Comparison of ENCODE assay signal across 12 cellular contexts in genomic region chr14:34833545-34834523, GRCh38. TPM values are rescaled to one million over a fixed set of nuclear protein-coding genes. Genes with fewer than 3 reads are reported as not detected.
DNase-seq lines count a peak whose midpoint lies in the region; ATAC-seq and TF ChIP-seq lines count a peak whose summit lies in the region.
"Had no signal": no experiment of that assay in that cellular context is flagged by ENCODE, and none has a peak within 500 bp of the region (broad histone marks: within the 10 kb centered on the region; RNA-seq: fewer than 3 reads in every experiment).

No MANE protein-coding gene starts in this region.

- peak overlapping the region; percentile 86 for H3K27ac ChIP-seq in HL-60 (replicated peaks)
- H3K27ac ChIP-seq in body of pancreas = no peak overlapping the region
- H3K27ac ChIP-seq: VCaP had no signal

- peak; percentile 54 to 87 for ATAC-seq in naive thymus-derived CD8-positive, alpha-beta T cell
- ATAC-seq in body of pancreas = no peak
- ATAC-seq in GM21529 (IDR thresholded peaks at IDR 0.05; ENCODE audit: unreplicated experiment) = no peak

- TF ChIP-seq POLR2A in body of pancreas (IDR thresholded peaks at IDR 0.05) = no peak

- intact Hi-C loops in body of pancreas (cut with DNase I) = no loop called here

- DNase-seq in GM10248 (ENCODE audit: extremely low spot score) (peak; percentile 22), HL-60 (ENCODE audit: low read depth in 1 of 2, low spot score in 1 of 2) (peak; percentile 52 to 62), islet precursor cell (no peak), H7 (no peak), body of pancreas (no peak)
- DNase-seq in activated naive CD8-positive, alpha-beta T cell treated with anti-CD3 and anti-CD28 coated beads for 36 hours = no peak
- peak in 3 of 10 donors; percentile 22 to 37 (median 34) for DNase-seq in naive thymus-derived CD8-positive, alpha-beta T cell
- DNase-seq: amygdala, DMS 273 treated with DMSO at 0.1 percent for 48 hours, NCI-H2029 treated with DMSO at 0.1 percent for 48 hours had no signal

- H3K4me3 ChIP-seq in HL-60 (replicated peaks; ENCODE audit: insufficient read depth, low read length) = no peak overlapping the region
- H3K4me3 ChIP-seq in H7 (ENCODE audit: insufficient read depth, low read depth, low read length) = no peak overlapping the region
- no peak overlapping the region for H3K4me3 ChIP-seq in body of pancreas

- 84 to 99% methylated on average over 2 of the region's 2 CpGs for WGBS in body of pancreas, 2 donors

- POLR2A ChIA-PET in GM10248 (lab: Yijun Ruan, JAX) = interaction anchor here (0.6 kb wide), 1 partner anchor 26 kb away, joined by 4 read pairs; no protein-coding TSS in a partner anchor
- POLR2A ChIA-PET in naive thymus-derived CD8-positive, alpha-beta T cell (lab: Charles Lee) = interaction anchor here (1.6 kb wide), 1 partner anchor 39 kb away, joined by 7 read pairs; no protein-coding TSS in a partner anchor

- peaks cover 34% of the 10 kb centered on the region for H3K4me1 Mint-ChIP-seq in activated naive CD8-positive, alpha-beta T cell treated with anti-CD3 and anti-CD28 coated beads for 36 hours
- peaks cover 24 to 60% (median 55%) of the 10 kb centered on the region in 4 donors for H3K4me1 Mint-ChIP-seq in naive thymus-derived CD8-positive, alpha-beta T cell

- CTCF ChIA-PET in GM10248 (lab: Yijun Ruan, JAX) = interaction anchor here (0.7 to 2.0 kb wide), 5 partner anchors 9 to 161 kb away, joined by 3 to 6 read pairs (median 3); no protein-coding TSS in a partner anchor

- no peak overlapping the region for H3K4me3 Mint-ChIP-seq in activated naive CD8-positive, alpha-beta T cell treated with anti-CD3 and anti-CD28 coated beads for 36 hours
- H3K4me3 Mint-ChIP-seq in naive thymus-derived CD8-positive, alpha-beta T cell = peak overlapping the region in 7 of 10 donors; percentile 8 to 66 (median 35)

- TF ChIP-seq CTCF in GM10248 (IDR thresholded peaks at IDR 0.05; ENCODE audit: control extremely low read depth, extremely low read depth, low read depth, missing control alignments) (no peak), HL-60 (IDR thresholded peaks at IDR 0.05; ENCODE audit: insufficient read depth, low read length) (no peak), body of pancreas (IDR thresholded peaks at IDR 0.05) (no peak)

- no peaks in the 10 kb centered on the region for H3K27me3 Mint-ChIP-seq in activated naive CD8-positive, alpha-beta T cell treated with anti-CD3 and anti-CD28 coated beads for 36 hours
- no peaks in the 10 kb centered on the region for H3K27me3 Mint-ChIP-seq in naive thymus-derived CD8-positive, alpha-beta T cell

- peak overlapping the region; percentile 2 for H3K27ac Mint-ChIP-seq in activated naive CD8-positive, alpha-beta T cell treated with anti-CD3 and anti-CD28 coated beads for 36 hours
- peak overlapping the region; percentile 55 to 94 (median 78) for H3K27ac Mint-ChIP-seq in naive thymus-derived CD8-positive, alpha-beta T cell

- no peaks in the 10 kb centered on the region for H3K9me3 Mint-ChIP-seq in activated naive CD8-positive, alpha-beta T cell treated with anti-CD3 and anti-CD28 coated beads for 36 hours
- H3K9me3 Mint-ChIP-seq in naive thymus-derived CD8-positive, alpha-beta T cell = no peaks in the 10 kb centered on the region

- H3K36me3 ChIP-seq in H7 (replicated peaks; ENCODE audit: control insufficient read depth, insufficient read depth, low read length) (no peaks in the 10 kb centered on the region), body of pancreas (replicated peaks in 1 of 2; ENCODE audit: insufficient read depth in 1 of 2, low read depth in 2 of 2) (no peaks in the 10 kb centered on the region)

- H3K27me3 ChIP-seq in HL-60 (ENCODE audit: insufficient read depth, poor library complexity, severe bottlenecking) (no peaks in the 10 kb centered on the region), H7 (ENCODE audit: control insufficient read depth, insufficient read depth, low read length) (no peaks in the 10 kb centered on the region), body of pancreas (no peaks in the 10 kb centered on the region)

- peaks cover 8% of the 10 kb centered on the region for H3K4me1 ChIP-seq in body of pancreas

- no peaks in the 10 kb centered on the region for H3K9me3 ChIP-seq in body of pancreas

- peaks cover 30% of the 10 kb centered on the region for H3K36me3 Mint-ChIP-seq in activated naive CD8-positive, alpha-beta T cell treated with anti-CD3 and anti-CD28 coated beads for 36 hours
- peaks cover 0 to 27% (median 4%) of the 10 kb centered on the region in 3 donors for H3K36me3 Mint-ChIP-seq in naive thymus-derived CD8-positive, alpha-beta T cell

RNA-seq across cellular contexts. Expression of gene BAZ1A, which starts 41.3 kb away (rescaled TPM):
- total RNA-seq in activated naive CD8-positive, alpha-beta T cell treated with anti-CD3 and anti-CD28 coated beads for 36 hours = 10 to 100 TPM; 68.7 to 68.9 TPM
- total RNA-seq in naive thymus-derived CD8-positive, alpha-beta T cell = 10 to 100 TPM; 44.5 to 47.5 TPM
- polyA plus RNA-seq in naive thymus-derived CD8-positive, alpha-beta T cell = 10 to 100 TPM in 1 of 3 donors, 1 to 10 TPM in 2; 8.5 to 10.7 (median 9.1) TPM
- 31.4 and 51.1 TPM in 2 replicates for total RNA-seq in H7 (2014; rRNA removed; shearing (Covaris generic))
- total RNA-seq in body of pancreas = 10 to 100 TPM; 10.5 to 18.2 TPM

Comparison
In these comparisons a context has a peak if more than half of its experiments do, and no peak if none do; other contexts are left out.
1. DNase-seq: peak in GM10248 (single experiment) and HL-60 (2 of 2); none in activated naive CD8-positive, alpha-beta T cell treated with anti-CD3 and anti-CD28 coated beads for 36 hours (single experiment), islet precursor cell (single experiment), H7 (single experiment) and body of pancreas (0 of 4).
2. ATAC-seq: peak in naive thymus-derived CD8-positive, alpha-beta T cell (2 of 2); none in body of pancreas (single experiment) and GM21529 (single experiment).